In genomic region chr7:94100723-94101345, GRCh38 we compare ENCODE assay signal across 26 cellular contexts.
DNase-seq lines count a peak whose midpoint lies in the region; ATAC-seq, FAIRE-seq and TF ChIP-seq lines count a peak whose summit lies in the region.
"Had no signal": no experiment of that assay in that cellular context is flagged by ENCODE, and none has a peak within 500 bp of the region (broad histone marks: within the 10 kb centered on the region; RNA-seq: fewer than 3 reads in every experiment).

No MANE protein-coding gene starts in this region.

- WGBS in right cardiac atrium: 97% methylated on average over 27 of the region's 27 CpGs
- 93 to 95% methylated on average over 27 of the region's 27 CpGs for WGBS in sigmoid colon, 2 donors
- WGBS in suprapubic skin: 88% methylated on average over 13 of the region's 27 CpGs

- H3K27ac ChIP-seq in right cardiac atrium (ENCODE audit: low read length) (no peak overlapping the region), kidney (ENCODE audit: low read depth in 2 of 2, low read length in 2 of 2) (no peak overlapping the region), sigmoid colon (no peak overlapping the region), suprapubic skin (no peak overlapping the region)
- H3K27ac ChIP-seq: A549; BLaER1 treated with 17β-estradiol and CSF1 and Interleukin-3, amounts not matched to agents 10 nM and 100 nM had no signal

- H3K4me1 ChIP-seq in right cardiac atrium (ENCODE audit: control insufficient read depth, insufficient read depth, low read length): no peaks in the 10 kb centered on the region
- no peaks in the 10 kb centered on the region for H3K4me1 ChIP-seq in kidney (ENCODE audit: control insufficient read depth in 1 of 2, insufficient read depth in 1 of 2, low read depth in 1 of 2, low read length in 2 of 2)
- H3K4me1 ChIP-seq in sigmoid colon: no peaks in the 10 kb centered on the region
- H3K4me1 ChIP-seq in suprapubic skin: no peaks in the 10 kb centered on the region
- H3K4me1 ChIP-seq: A549; BE2C; BLaER1 treated with 17β-estradiol and CSF1 and Interleukin-3, amounts not matched to agents 10 nM and 100 nM; HAP-1 had no signal

- H3K9ac ChIP-seq in kidney (ENCODE audit: low read length in 2 of 2): no peak overlapping the region
- H3K9ac ChIP-seq: BLaER1 treated with 17β-estradiol and CSF1 and Interleukin-3, amounts not matched to agents 10 nM and 100 nM had no signal

- no peak for TF ChIP-seq EP300 in sigmoid colon (IDR thresholded peaks at IDR 0.05)
- no peak for TF ChIP-seq EP300 in suprapubic skin (IDR thresholded peaks at IDR 0.05)

- TF ChIP-seq CTCF in kidney (IDR thresholded peaks at IDR 0.05; ENCODE audit: borderline replicate concordance, extremely low read depth, insufficient read depth) (no peak), sigmoid colon (IDR thresholded peaks at IDR 0.05) (no peak), suprapubic skin (IDR thresholded peaks at IDR 0.05) (no peak)

- DNase-seq in right cardiac atrium (peak in 2 of 3 donors; percentile 6 to 52), left cardiac atrium (no peak), kidney (peak; percentile 55), sigmoid colon (peak; percentile 61), suprapubic skin (ENCODE audit: low spot score in 2 of 2) (no peak), H4 (ENCODE audit: low spot score) (no peak), GDM1 (lab: John Stamatoyannopoulos, UW) (no peak)
- DNase-seq: 8988T; ACHN; AML-193; BE2C; CD4-positive, alpha-beta T cell; CD8-positive, alpha-beta memory T cell; DMS 273 treated with DMSO at 0.1 percent for 48 hours; DMS79; EL; GF-D8; HFFc6 had no signal

- H3K36me3 ChIP-seq in kidney (ENCODE audit: control insufficient read depth in 1 of 2, insufficient read depth in 2 of 2, low read length in 2 of 2) (no peaks in the 10 kb centered on the region), sigmoid colon (no peaks in the 10 kb centered on the region), suprapubic skin (no peaks in the 10 kb centered on the region)
- H3K36me3 ChIP-seq: BE2C; BLaER1 treated with 17β-estradiol and CSF1 and Interleukin-3, amounts not matched to agents 10 nM and 100 nM; HAP-1 had no signal

- no peaks in the 10 kb centered on the region for H3K9me3 ChIP-seq in right cardiac atrium (ENCODE audit: control insufficient read depth, low read length)
- H3K9me3 ChIP-seq in kidney (ENCODE audit: control insufficient read depth in 1 of 2, low read length in 2 of 2): no peaks in the 10 kb centered on the region
- H3K9me3 ChIP-seq in sigmoid colon: no peaks in the 10 kb centered on the region
- H3K9me3 ChIP-seq in suprapubic skin: no peaks in the 10 kb centered on the region
- H3K9me3 ChIP-seq: A549, BE2C, HAP-1 had no signal

- no peak for TF ChIP-seq POLR2A in sigmoid colon (IDR thresholded peaks at IDR 0.05)
- no peak for TF ChIP-seq POLR2A in suprapubic skin (IDR thresholded peaks at IDR 0.05)

- ATAC-seq in right cardiac atrium (no peak), left cardiac atrium (no peak)
- ATAC-seq: A549, GM23338 had no signal

- H3K4me3 ChIP-seq in right cardiac atrium (ENCODE audit: low read length) (no peak overlapping the region), kidney (ENCODE audit: low read length in 2 of 2) (no peak overlapping the region), sigmoid colon (no peak overlapping the region), suprapubic skin (no peak overlapping the region)
- H3K4me3 ChIP-seq: A549; BLaER1 treated with 17β-estradiol and CSF1 and Interleukin-3, amounts not matched to agents 10 nM and 100 nM; GM23338; HAP-1 had no signal

- intact Hi-C loops in right cardiac atrium (cut with DNase I): no loop called here
- intact Hi-C loops in left cardiac atrium (cut with DNase I): no loop called here
- intact Hi-C loops in kidney (cut with DNase I): no loop called here
- intact Hi-C loops in sigmoid colon (cut with DNase I): loop anchor here (10.0 kb wide), 1 partner anchor 1374 kb away; no protein-coding TSS in a partner anchor

- H3K27me3 ChIP-seq in right cardiac atrium (ENCODE audit: control insufficient read depth, insufficient read depth) (no peaks in the 10 kb centered on the region), sigmoid colon (no peaks in the 10 kb centered on the region), suprapubic skin (no peaks in the 10 kb centered on the region)
- H3K27me3 ChIP-seq: BE2C; BLaER1 treated with 17β-estradiol and CSF1 and Interleukin-3, amounts not matched to agents 10 nM and 100 nM had no signal

- FAIRE-seq in kidney (lab: Jason Lieb, UNC): no peak
- FAIRE-seq: A549, D721Med, GM12891, GM18507, H54 had no signal

Comparison
In these comparisons a context has a peak if more than half of its experiments do, and no peak if none do; other contexts are left out.
1. DNase-seq: peak in right cardiac atrium (2 of 3), kidney (single experiment) and sigmoid colon (single experiment); none in left cardiac atrium (single experiment), suprapubic skin (0 of 2), H4 (single experiment) and GDM1 (single experiment).